35 cellular contexts compared by ENCODE assay signal in the genomic region with DNA sequence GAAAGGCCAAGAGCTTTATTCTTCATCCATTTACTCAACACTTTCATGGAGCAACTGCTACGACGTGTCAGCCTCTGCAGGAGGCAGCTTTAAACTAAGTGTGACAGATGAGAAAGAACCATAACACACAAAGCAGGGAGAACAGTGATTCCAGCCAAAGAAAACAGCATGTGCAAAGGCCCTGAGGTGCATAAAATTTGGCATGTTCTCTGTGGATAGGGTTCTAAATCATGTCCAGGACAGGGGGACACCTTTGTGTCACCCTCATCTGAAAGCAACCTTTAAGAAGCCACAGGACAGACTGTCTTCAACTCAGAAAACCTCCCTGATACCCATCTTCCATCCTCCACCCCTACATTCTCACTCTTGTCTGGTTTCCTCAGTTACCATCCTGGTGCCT.
"Had no signal": no experiment of that assay in that cellular context is flagged by ENCODE, and none has a peak within 500 bp of the region (broad histone marks: within the 10 kb centered on the region; RNA-seq: fewer than 3 reads in every experiment).

No MANE protein-coding gene starts in this region.

- H3K27ac Mint-ChIP-seq: activated B cell treated with CpG ODN at 0.5 μM for 24 hours; activated CD4-positive, alpha-beta memory T cell treated with anti-CD3 and anti-CD28 coated beads for 36 hours; activated CD4-positive, alpha-beta T cell treated with anti-CD3 and anti-CD28 coated beads, Interleukin-2, amount 10 ng/mL, durations not matched to agents 24 days and 14 days; activated CD8-positive, alpha-beta T cell treated with anti-CD3 and anti-CD28 coated beads for 36 hours; activated naive CD4-positive, alpha-beta T cell treated with anti-CD3 and anti-CD28 coated beads for 36 hours; activated naive CD4-positive, alpha-beta T cell treated with anti-CD3 and anti-CD28 coated beads, Interleukin-2, amount 50 U/mL, for 72 hours; activated naive CD8-positive, alpha-beta T cell treated with anti-CD3 and anti-CD28 coated beads for 36 hours; activated T-cell treated with anti-CD3 and anti-CD28 coated beads, Interleukin-2, amount 50 U/mL, for 72 hours; activated T-helper 1 cell treated with anti-CD3 and anti-CD28 coated beads, Interleukin-12 subunit alpha, Interleukin-12 subunit beta, Interleukin-2, Interleukin-4 antibody, amounts not matched to agents 30 ng/mL and 10 ng/mL and 1 ng/mL, durations not matched to agents 14 hours and 24 hours and 36 hours; activated T-helper 17 cell treated with anti-CD3 and anti-CD28 coated beads, Interleukin-2, amount 50 U/mL, for 72 hours; brain; T-helper 1 cell treated with Interleukin-12 subunit alpha and Interleukin-12 subunit beta and Interleukin-4 antibody, amounts not matched to agents 30 μg/mL and 1 μg/mL, for 36 hours; T-helper 2 cell treated with Interferon-gamma antibody and Interleukin-4, amounts not matched to agents 5 μg/mL and 100 μg/mL, for 36 hours had no signal

- H3K27me3 ChIP-seq: adrenal gland, ascending aorta had no signal

- DNase-seq: activated B cell treated with CpG ODN at 0.5 μM for 24 hours; activated CD4-positive, alpha-beta memory T cell treated with anti-CD3 and anti-CD28 coated beads for 36 hours; activated CD4-positive, alpha-beta T cell treated with anti-CD3 and anti-CD28 coated beads for 4 hours; activated CD4-positive, alpha-beta T cell treated with anti-CD3 and anti-CD28 coated beads, Interleukin-2, amount 10 ng/mL, durations not matched to agents 24 days and 14 days; activated CD4-positive, alpha-beta T cell treated with anti-CD3 and anti-CD28 coated beads, Interleukin-2, amount 50 U/mL, for 1 hour; activated CD4-positive, alpha-beta T cell treated with anti-CD3 and anti-CD28 coated beads, Interleukin-2, amount 50 U/mL, for 4 hours; activated CD4-positive, CD25-positive, alpha-beta regulatory T cell treated with anti-CD3 and anti-CD28 coated beads, Interleukin-2, amount 50 U/mL, for 72 hours; activated CD8-positive, alpha-beta memory T cell treated with anti-CD3 and anti-CD28 coated beads, Interleukin-2, amount 50 U/mL, for 4 hours; activated CD8-positive, alpha-beta T cell treated with anti-CD3 and anti-CD28 coated beads for 36 hours; activated effector memory CD4-positive, alpha-beta T cell treated with anti-CD3 and anti-CD28 coated beads, Interleukin-2, amount 50 U/mL, for 16 hours; activated gamma-delta T cell treated with Interleukin-2 at 50 U/mL for 16 hours; activated naive CD4-positive, alpha-beta T cell; activated naive CD4-positive, alpha-beta T cell treated with anti-CD3 and anti-CD28 coated beads for 36 hours; activated naive CD4-positive, alpha-beta T cell treated with anti-CD3 and anti-CD28 coated beads, Interleukin-2, amount 50 U/mL, for 16 hours; activated naive CD8-positive, alpha-beta T cell treated with anti-CD3 and anti-CD28 coated beads for 36 hours; activated T-cell treated with anti-CD3 and anti-CD28 coated beads for 4 hours; activated T-cell treated with anti-CD3 and anti-CD28 coated beads, Interleukin-2, amount 50 U/mL, for 1 hour; activated T-cell treated with anti-CD3 and anti-CD28 coated beads, Interleukin-2, amount 50 U/mL, for 4 hours; activated T-cell treated with anti-CD3 and anti-CD28 coated beads, Interleukin-2, amount 50 U/mL, for 72 hours; adrenal gland; amygdala; anterior cingulate cortex; central memory CD4-positive, alpha-beta T cell; T-helper 1 cell; T-helper 2 cell; T-helper 9 cell had no signal

- H3K4me1 ChIP-seq: adrenal gland had no signal

- H3K9me3 Mint-ChIP-seq: activated B cell treated with CpG ODN at 0.5 μM for 24 hours; activated CD4-positive, alpha-beta memory T cell treated with anti-CD3 and anti-CD28 coated beads for 36 hours; activated CD4-positive, alpha-beta T cell treated with anti-CD3 and anti-CD28 coated beads, Interleukin-2, amount 10 ng/mL, durations not matched to agents 24 days and 14 days; activated CD8-positive, alpha-beta T cell treated with anti-CD3 and anti-CD28 coated beads for 36 hours; activated naive CD4-positive, alpha-beta T cell treated with anti-CD3 and anti-CD28 coated beads for 36 hours; activated naive CD8-positive, alpha-beta T cell treated with anti-CD3 and anti-CD28 coated beads for 36 hours; activated T-cell treated with anti-CD3 and anti-CD28 coated beads, Interleukin-2, amount 50 U/mL, for 4 hours; activated T-cell treated with anti-CD3 and anti-CD28 coated beads, Interleukin-2, amount 50 U/mL, for 72 hours; activated T-helper 1 cell treated with anti-CD3 and anti-CD28 coated beads, Interleukin-12 subunit alpha, Interleukin-12 subunit beta, Interleukin-2, Interleukin-4 antibody, amounts not matched to agents 30 ng/mL and 10 ng/mL and 1 ng/mL, durations not matched to agents 14 hours and 24 hours and 36 hours; activated T-helper 17 cell treated with anti-CD3 and anti-CD28 coated beads, Interleukin-2, amount 50 U/mL, for 72 hours; brain; T-helper 1 cell treated with Interleukin-12 subunit alpha and Interleukin-12 subunit beta and Interleukin-4 antibody, amounts not matched to agents 30 μg/mL and 1 μg/mL, for 36 hours; T-helper 2 cell treated with Interferon-gamma antibody and Interleukin-4, amounts not matched to agents 5 μg/mL and 100 μg/mL, for 36 hours had no signal

- H3K4me1 Mint-ChIP-seq: activated B cell treated with CpG ODN at 0.5 μM for 24 hours; activated CD4-positive, alpha-beta T cell treated with anti-CD3 and anti-CD28 coated beads, Interleukin-2, amount 10 ng/mL, durations not matched to agents 24 days and 14 days; activated naive CD8-positive, alpha-beta T cell treated with anti-CD3 and anti-CD28 coated beads for 36 hours; activated T-helper 17 cell treated with anti-CD3 and anti-CD28 coated beads, Interleukin-2, amount 50 U/mL, for 72 hours had no signal

- H3K27ac ChIP-seq: adrenal gland, ascending aorta, VCaP had no signal

- H3K36me3 ChIP-seq: adrenal gland, ascending aorta had no signal

- ATAC-seq: activated CD8-positive, alpha-beta T cell treated with anti-CD3 and anti-CD28 coated beads for 36 hours; activated naive CD4-positive, alpha-beta T cell treated with anti-CD3 and anti-CD28 coated beads, Interleukin-2, amount 50 U/mL, for 72 hours; activated T-cell treated with anti-CD3 and anti-CD28 coated beads, Interleukin-2, amount 50 U/mL, for 4 hours; activated T-cell treated with anti-CD3 and anti-CD28 coated beads, Interleukin-2, amount 50 U/mL, for 72 hours; activated T-helper 17 cell treated with anti-CD3 and anti-CD28 coated beads, Interleukin-2, amount 50 U/mL, for 72 hours had no signal

- H3K9me3 ChIP-seq: adrenal gland, ascending aorta had no signal

- H3K27me3 Mint-ChIP-seq: brain had no signal

- H3K4me3 Mint-ChIP-seq: activated B cell treated with CpG ODN at 0.5 μM for 24 hours; activated CD4-positive, alpha-beta memory T cell treated with anti-CD3 and anti-CD28 coated beads for 36 hours; activated CD4-positive, alpha-beta T cell treated with anti-CD3 and anti-CD28 coated beads, Interleukin-2, amount 10 ng/mL, durations not matched to agents 24 days and 14 days; activated CD8-positive, alpha-beta T cell treated with anti-CD3 and anti-CD28 coated beads for 36 hours; activated naive CD4-positive, alpha-beta T cell treated with anti-CD3 and anti-CD28 coated beads for 36 hours; activated naive CD8-positive, alpha-beta T cell treated with anti-CD3 and anti-CD28 coated beads for 36 hours; activated T-cell treated with anti-CD3 and anti-CD28 coated beads, Interleukin-2, amount 50 U/mL, for 4 hours; activated T-cell treated with anti-CD3 and anti-CD28 coated beads, Interleukin-2, amount 50 U/mL, for 72 hours; activated T-helper 1 cell treated with anti-CD3 and anti-CD28 coated beads, Interleukin-12 subunit alpha, Interleukin-12 subunit beta, Interleukin-2, Interleukin-4 antibody, amounts not matched to agents 30 ng/mL and 10 ng/mL and 1 ng/mL, durations not matched to agents 14 hours and 24 hours and 36 hours; activated T-helper 17 cell treated with anti-CD3 and anti-CD28 coated beads, Interleukin-2, amount 50 U/mL, for 72 hours; brain; T-helper 1 cell treated with Interleukin-12 subunit alpha and Interleukin-12 subunit beta and Interleukin-4 antibody, amounts not matched to agents 30 μg/mL and 1 μg/mL, for 36 hours; T-helper 2 cell treated with Interferon-gamma antibody and Interleukin-4, amounts not matched to agents 5 μg/mL and 100 μg/mL, for 36 hours had no signal

- H3K36me3 Mint-ChIP-seq: activated CD4-positive, alpha-beta memory T cell treated with anti-CD3 and anti-CD28 coated beads for 36 hours; activated naive CD4-positive, alpha-beta T cell treated with anti-CD3 and anti-CD28 coated beads, Interleukin-2, amount 50 U/mL, for 72 hours; activated naive CD8-positive, alpha-beta T cell treated with anti-CD3 and anti-CD28 coated beads for 36 hours; brain had no signal

- H3K4me3 ChIP-seq: adrenal gland, ascending aorta had no signal

- FAIRE-seq: TTC549 had no signal
